ENCODE assay signal across 8 cellular contexts in genomic region chr9:96417051-96417586, GRCh38. TPM values are rescaled to one million over a fixed set of nuclear protein-coding genes. Genes with fewer than 3 reads are reported as not detected.
DNase-seq lines count a peak whose midpoint lies in the region; ATAC-seq, FAIRE-seq and TF ChIP-seq lines count a peak whose summit lies in the region.

No MANE protein-coding gene starts in this region.

- peaks cover 24 to 44% (median 41%) of the 10 kb centered on the region in 3 donors for H3K4me1 Mint-ChIP-seq in IgD-negative memory B cell
- H3K4me1 Mint-ChIP-seq in activated T-helper 1 cell treated with anti-CD3 and anti-CD28 coated beads, Interleukin-12 subunit alpha, Interleukin-12 subunit beta, Interleukin-2, Interleukin-4 antibody, amounts not matched to agents 30 ng/mL and 10 ng/mL and 1 ng/mL, durations not matched to agents 14 hours and 24 hours and 36 hours (ENCODE audit: low read depth) = peaks cover 54% of the 10 kb centered on the region
- peaks cover 25 to 47% (median 39%) of the 10 kb centered on the region in 7 donors for H3K4me1 Mint-ChIP-seq in naive thymus-derived CD4-positive, alpha-beta T cell
- peaks cover 43% of the 10 kb centered on the region for H3K4me1 Mint-ChIP-seq in stimulated activated effector memory CD8-positive, alpha-beta T cell treated with anti-CD3 and anti-CD28 coated beads, Interleukin-12 subunit alpha, Interleukin-12 subunit beta, amount 100 ng/mL, for 72 hours

- TF ChIP-seq CTCF in Peyer's patch (IDR thresholded peaks at IDR 0.05) = peak in 3 of 6 experiments; percentile 22 to 42 (median 23)

- no peaks in the 10 kb centered on the region for H3K27me3 Mint-ChIP-seq in IgD-negative memory B cell
- H3K27me3 Mint-ChIP-seq in activated T-helper 1 cell treated with anti-CD3 and anti-CD28 coated beads, Interleukin-12 subunit alpha, Interleukin-12 subunit beta, Interleukin-2, Interleukin-4 antibody, amounts not matched to agents 30 ng/mL and 10 ng/mL and 1 ng/mL, durations not matched to agents 14 hours and 24 hours and 36 hours (ENCODE audit: insufficient read depth) = no peaks in the 10 kb centered on the region
- H3K27me3 Mint-ChIP-seq in naive thymus-derived CD4-positive, alpha-beta T cell = no peaks in the 10 kb centered on the region

- peak; percentile 46 for ATAC-seq in naive thymus-derived CD4-positive, alpha-beta T cell
- peak; percentile 17 for ATAC-seq in stimulated activated effector memory CD8-positive, alpha-beta T cell treated with anti-CD3 and anti-CD28 coated beads, Interleukin-12 subunit alpha, Interleukin-12 subunit beta, amount 100 ng/mL, for 72 hours

- FAIRE-seq in GM19239 (lab: Jason Lieb, UNC) = peak; percentile 4

- H3K9me3 Mint-ChIP-seq in IgD-negative memory B cell = no peaks in the 10 kb centered on the region
- H3K9me3 Mint-ChIP-seq in activated T-helper 1 cell treated with anti-CD3 and anti-CD28 coated beads, Interleukin-12 subunit alpha, Interleukin-12 subunit beta, Interleukin-2, Interleukin-4 antibody, amounts not matched to agents 30 ng/mL and 10 ng/mL and 1 ng/mL, durations not matched to agents 14 hours and 24 hours and 36 hours = no peaks in the 10 kb centered on the region
- no peaks in the 10 kb centered on the region for H3K9me3 Mint-ChIP-seq in naive thymus-derived CD4-positive, alpha-beta T cell
- no peaks in the 10 kb centered on the region for H3K9me3 Mint-ChIP-seq in stimulated activated effector memory CD8-positive, alpha-beta T cell treated with anti-CD3 and anti-CD28 coated beads, Interleukin-12 subunit alpha, Interleukin-12 subunit beta, amount 100 ng/mL, for 72 hours

- H3K36me3 Mint-ChIP-seq in IgD-negative memory B cell = no peaks in the 10 kb centered on the region
- H3K36me3 Mint-ChIP-seq in activated T-helper 1 cell treated with anti-CD3 and anti-CD28 coated beads, Interleukin-12 subunit alpha, Interleukin-12 subunit beta, Interleukin-2, Interleukin-4 antibody, amounts not matched to agents 30 ng/mL and 10 ng/mL and 1 ng/mL, durations not matched to agents 14 hours and 24 hours and 36 hours (ENCODE audit: low read depth) = peaks cover 8% of the 10 kb centered on the region
- no peaks in the 10 kb centered on the region for H3K36me3 Mint-ChIP-seq in naive thymus-derived CD4-positive, alpha-beta T cell
- H3K36me3 Mint-ChIP-seq in stimulated activated effector memory CD8-positive, alpha-beta T cell treated with anti-CD3 and anti-CD28 coated beads, Interleukin-12 subunit alpha, Interleukin-12 subunit beta, amount 100 ng/mL, for 72 hours = peaks cover 64% of the 10 kb centered on the region

- DNase-seq in AML-193 (lab: John Stamatoyannopoulos, UW) (peak; percentile 62 to 70), GM19239 (ENCODE audit: insufficient read length, low spot score) (peak; percentile 63), Peyer's patch (peak; percentile 90 to 96 (median 96)), fibroblast of gingiva (ENCODE audit: low read depth) (peak; percentile 72)
- DNase-seq in activated T-helper 1 cell treated with anti-CD3 and anti-CD28 coated beads, Interleukin-12 subunit alpha, Interleukin-12 subunit beta, Interleukin-2, Interleukin-4 antibody, amounts not matched to agents 30 ng/mL and 10 ng/mL and 1 ng/mL, durations not matched to agents 14 hours and 24 hours and 36 hours (ENCODE audit: low spot score) = peak; percentile 87
- DNase-seq in naive thymus-derived CD4-positive, alpha-beta T cell = peak; percentile 77 to 90 (median 88)
- peak; percentile 82 to 93 for DNase-seq in stimulated activated effector memory CD8-positive, alpha-beta T cell treated with anti-CD3 and anti-CD28 coated beads, Interleukin-12 subunit alpha, Interleukin-12 subunit beta, amount 100 ng/mL, for 72 hours (ENCODE audit: low spot score in 2 of 2)

- no peaks in the 10 kb centered on the region for H3K9me3 ChIP-seq in Peyer's patch
- H3K9me3 ChIP-seq in naive thymus-derived CD4-positive, alpha-beta T cell (ENCODE audit: control insufficient read depth in 2 of 3, low read length in 3 of 3) = no peaks in the 10 kb centered on the region

- H3K27me3 ChIP-seq in Peyer's patch = no peaks in the 10 kb centered on the region
- H3K27me3 ChIP-seq in naive thymus-derived CD4-positive, alpha-beta T cell (ENCODE audit: control insufficient read depth in 2 of 2, insufficient read depth in 2 of 2, low read length in 2 of 2) = no peaks in the 10 kb centered on the region

- POLR2A ChIA-PET in naive thymus-derived CD4-positive, alpha-beta T cell (lab: Charles Lee) = interaction anchor here (0.5 to 2.6 kb wide), 11 partner anchors 10 to 1105 kb away, joined by 3 to 38 read pairs (median 4); partner anchors contain the start of gene HABP4

- H3K27ac ChIP-seq in Peyer's patch = peak overlapping the region; percentile 97 to 100 (median 98)
- peak overlapping the region; percentile 98 for H3K27ac ChIP-seq in naive thymus-derived CD4-positive, alpha-beta T cell (ENCODE audit: low read depth, low read length)

- intact Hi-C loops in activated T-helper 1 cell treated with anti-CD3 and anti-CD28 coated beads, Interleukin-12 subunit alpha, Interleukin-12 subunit beta, Interleukin-2, Interleukin-4 antibody, amounts not matched to agents 30 ng/mL and 10 ng/mL and 1 ng/mL, durations not matched to agents 14 hours and 24 hours and 36 hours (cut with micrococcal nuclease) = loop anchor here (5.0 to 10.0 kb wide), 5 partner anchors 90 to 1100 kb away; partner anchors contain the start of genes CTSV and FANCC
- intact Hi-C loops in naive thymus-derived CD4-positive, alpha-beta T cell (cut with micrococcal nuclease) = loop anchor here (1.0 to 10.0 kb wide), 10 partner anchors 18 to 1685 kb away; partner anchors contain the start of genes ZNF510 (in 2 of the 2), ANP32B (in 1 of the 2) and SLC35D2 (in 1 of the 2)

- no peaks in the 10 kb centered on the region for H3K36me3 ChIP-seq in Peyer's patch
- peaks cover 0 to 12% (median 0%) of the 10 kb centered on the region in 3 experiments for H3K36me3 ChIP-seq in naive thymus-derived CD4-positive, alpha-beta T cell (ENCODE audit: control insufficient read depth in 2 of 3, insufficient read depth in 3 of 3, low read length in 3 of 3)

- peak; percentile 72 to 75 for TF ChIP-seq POLR2A in Peyer's patch (IDR thresholded peaks at IDR 0.05)

- peak overlapping the region; percentile 74 to 93 (median 81) for H3K4me3 ChIP-seq in Peyer's patch
- peak overlapping the region; percentile 94 for H3K4me3 ChIP-seq in naive thymus-derived CD4-positive, alpha-beta T cell (ENCODE audit: low read length)

- CTCF ChIA-PET in naive thymus-derived CD4-positive, alpha-beta T cell (lab: Charles Lee) = interaction anchor here (1.2 to 1.5 kb wide), 2 partner anchors 18 to 91 kb away, joined by 4 to 7 read pairs; no protein-coding TSS in a partner anchor

- peak overlapping the region; percentile 92 to 97 (median 95) for H3K27ac Mint-ChIP-seq in IgD-negative memory B cell
- peak overlapping the region; percentile 90 for H3K27ac Mint-ChIP-seq in activated T-helper 1 cell treated with anti-CD3 and anti-CD28 coated beads, Interleukin-12 subunit alpha, Interleukin-12 subunit beta, Interleukin-2, Interleukin-4 antibody, amounts not matched to agents 30 ng/mL and 10 ng/mL and 1 ng/mL, durations not matched to agents 14 hours and 24 hours and 36 hours
- H3K27ac Mint-ChIP-seq in naive thymus-derived CD4-positive, alpha-beta T cell = peak overlapping the region; percentile 92 to 98 (median 96)
- H3K27ac Mint-ChIP-seq in stimulated activated effector memory CD8-positive, alpha-beta T cell treated with anti-CD3 and anti-CD28 coated beads, Interleukin-12 subunit alpha, Interleukin-12 subunit beta, amount 100 ng/mL, for 72 hours = peak overlapping the region; percentile 93

- H3K4me3 Mint-ChIP-seq in IgD-negative memory B cell = peak overlapping the region; percentile 86 to 96 (median 90)
- H3K4me3 Mint-ChIP-seq in activated T-helper 1 cell treated with anti-CD3 and anti-CD28 coated beads, Interleukin-12 subunit alpha, Interleukin-12 subunit beta, Interleukin-2, Interleukin-4 antibody, amounts not matched to agents 30 ng/mL and 10 ng/mL and 1 ng/mL, durations not matched to agents 14 hours and 24 hours and 36 hours = peak overlapping the region; percentile 94
- H3K4me3 Mint-ChIP-seq in naive thymus-derived CD4-positive, alpha-beta T cell = peak overlapping the region; percentile 87 to 98 (median 92)
- peak overlapping the region; percentile 90 for H3K4me3 Mint-ChIP-seq in stimulated activated effector memory CD8-positive, alpha-beta T cell treated with anti-CD3 and anti-CD28 coated beads, Interleukin-12 subunit alpha, Interleukin-12 subunit beta, amount 100 ng/mL, for 72 hours

- peaks cover 0 to 29% (median 10%) of the 10 kb centered on the region in 4 donors for H3K4me1 ChIP-seq in Peyer's patch
- peaks cover 19 to 36% of the 10 kb centered on the region in 2 donors for H3K4me1 ChIP-seq in naive thymus-derived CD4-positive, alpha-beta T cell (ENCODE audit: control insufficient read depth in 2 of 2, insufficient read depth in 2 of 2, low read length in 2 of 2)

RNA-seq across cellular contexts. Expression of gene ZNF367, which starts 1.1 kb away (rescaled TPM):
- polyA plus RNA-seq in IgD-negative memory B cell = 0.21 TPM
- 1 to 10 TPM; 1.5 to 7.4 (median 3.4) TPM for total RNA-seq in Peyer's patch
- 21.8 and 22.0 TPM in 2 replicates for total RNA-seq in activated T-helper 1 cell treated with anti-CD3 and anti-CD28 coated beads, Interleukin-12 subunit alpha, Interleukin-12 subunit beta, Interleukin-2, Interleukin-4 antibody, amounts not matched to agents 30 ng/mL and 10 ng/mL and 1 ng/mL, durations not matched to agents 14 hours and 24 hours and 36 hours
- 10 to 100 TPM in 1 of 5 experiments, 1 to 10 TPM in 4; 3.8 to 22.9 (median 5.5) TPM for total RNA-seq in naive thymus-derived CD4-positive, alpha-beta T cell
- 1 to 10 TPM in 1 of 2 donors, under 1 TPM in 1; 0.71 to 1.7 TPM for polyA plus RNA-seq in naive thymus-derived CD4-positive, alpha-beta T cell

RNA-seq across cellular contexts. Expression of gene HABP4, which starts 32.9 kb away (rescaled TPM):
- polyA plus RNA-seq in IgD-negative memory B cell = 7.4 TPM
- total RNA-seq in Peyer's patch = 10 to 100 TPM in 1 of 4 donors, 1 to 10 TPM in 3; 3.2 to 19.8 (median 5.1) TPM
- total RNA-seq in activated T-helper 1 cell treated with anti-CD3 and anti-CD28 coated beads, Interleukin-12 subunit alpha, Interleukin-12 subunit beta, Interleukin-2, Interleukin-4 antibody, amounts not matched to agents 30 ng/mL and 10 ng/mL and 1 ng/mL, durations not matched to agents 14 hours and 24 hours and 36 hours = 10.8 and 11.1 TPM in 2 replicates
- total RNA-seq in naive thymus-derived CD4-positive, alpha-beta T cell = 10 to 100 TPM in 4 of 5 experiments, 1 to 10 TPM in 1; 6.6 to 40.3 (median 23.9) TPM
- polyA plus RNA-seq in naive thymus-derived CD4-positive, alpha-beta T cell = 10 to 100 TPM; 15.9 to 36.6 TPM

RNA-seq across cellular contexts. Expression of gene SLC35D2, which starts 33.6 kb away (rescaled TPM):
- polyA plus RNA-seq in IgD-negative memory B cell = 11.0 TPM
- total RNA-seq in Peyer's patch = 100 to 1,000 TPM in 1 of 4 donors, 10 to 100 TPM in 3; 38.8 to 140 (median 84.9) TPM
- 7.9 and 8.5 TPM in 2 replicates for total RNA-seq in activated T-helper 1 cell treated with anti-CD3 and anti-CD28 coated beads, Interleukin-12 subunit alpha, Interleukin-12 subunit beta, Interleukin-2, Interleukin-4 antibody, amounts not matched to agents 30 ng/mL and 10 ng/mL and 1 ng/mL, durations not matched to agents 14 hours and 24 hours and 36 hours
- 10 to 100 TPM in 4 of 5 experiments, 1 to 10 TPM in 1; 9.7 to 20.2 (median 19.1) TPM for total RNA-seq in naive thymus-derived CD4-positive, alpha-beta T cell
- 1 to 10 TPM; 6.1 to 7.0 TPM for polyA plus RNA-seq in naive thymus-derived CD4-positive, alpha-beta T cell

Comparison
In these comparisons a context has a peak if more than half of its experiments do, and no peak if none do; other contexts are left out.
1. Peak in every context shown above with its lines: DNase-seq, ATAC-seq, H3K4me3 ChIP-seq and H3K27ac ChIP-seq.